In genomic region chr7:44971991-44972441, GRCh38 we compare ENCODE assay signal across 1 cellular context.
A peak's percentile ranks its signal among the peaks of the same experiment; 100 is the strongest.
TF ChIP-seq lines count a peak whose summit lies in the region.

No MANE protein-coding gene starts in this region.

TF ChIP-seq in HepG2, 621 proteins besides CTCF, POLR2A, EP300 and RAD21 (continued from another document and continues in another):
- TF ChIP-seq ELK4 (CRISPR knock-in tag; IDR thresholded peaks at IDR 0.05; ENCODE audit: borderline replicate concordance) = no peak
- no peak for TF ChIP-seq GABPA (IDR thresholded peaks at IDR 0.05; ENCODE audit: low read depth, low read length)
- no peak for TF ChIP-seq GABPA (CRISPR knock-in tag; IDR thresholded peaks at IDR 0.05; ENCODE audit: low read depth)
- no peak for TF ChIP-seq EED (CRISPR knock-in tag; IDR thresholded peaks at IDR 0.05)
- no peak for TF ChIP-seq ZNF350 (CRISPR knock-in tag; IDR thresholded peaks at IDR 0.05; ENCODE audit: borderline replicate concordance, low read depth)
- no peak for TF ChIP-seq ZNF576 (CRISPR knock-in tag; IDR thresholded peaks at IDR 0.05)
- no peak for TF ChIP-seq ZNF75D (CRISPR knock-in tag; IDR thresholded peaks at IDR 0.05; ENCODE audit: borderline replicate concordance)
- TF ChIP-seq ZBTB7B (CRISPR knock-in tag; IDR thresholded peaks at IDR 0.05) = peak; percentile 67; the same call in 1 of the 2 replicates
- TF ChIP-seq KAT8 (CRISPR knock-in tag; IDR thresholded peaks at IDR 0.05) = no peak
- no peak for TF ChIP-seq ZNF713 (CRISPR knock-in tag; IDR thresholded peaks at IDR 0.05)
- TF ChIP-seq ZNF276 (CRISPR knock-in tag; IDR thresholded peaks at IDR 0.05; ENCODE audit: low read depth) = no peak
- no peak for TF ChIP-seq NFE2L2 (IDR thresholded peaks at IDR 0.05; ENCODE audit: low read length)
- no peak for TF ChIP-seq SMARCC2 (IDR thresholded peaks at IDR 0.05)
- TF ChIP-seq ZNF703 (CRISPR knock-in tag; IDR thresholded peaks at IDR 0.05; ENCODE audit: borderline replicate concordance) = no peak
- 0 out of 2 replicates have a peak, but pooled peaks have one; percentile 48 for TF ChIP-seq SRY (CRISPR knock-in tag; IDR thresholded peaks at IDR 0.05)
- no peak for TF ChIP-seq RARG (CRISPR knock-in tag; IDR thresholded peaks at IDR 0.05; ENCODE audit: low read depth)
- TF ChIP-seq NFRKB (IDR thresholded peaks at IDR 0.05) = no peak
- no peak for TF ChIP-seq POGZ (CRISPR knock-in tag; IDR thresholded peaks at IDR 0.05)
- TF ChIP-seq GATA4 (IDR thresholded peaks at IDR 0.05; ENCODE audit: borderline replicate concordance, low read depth) = no peak
- no peak for TF ChIP-seq ZNF24 (IDR thresholded peaks at IDR 0.05)
- TF ChIP-seq SRSF4 (IDR thresholded peaks at IDR 0.05; ENCODE audit: low read depth, low read length, poor library complexity, severe bottlenecking) = no peak
- TF ChIP-seq ZNF883 (CRISPR knock-in tag; IDR thresholded peaks at IDR 0.05; ENCODE audit: not compliant biosample characterization) = peak; percentile 38
- no peak for TF ChIP-seq SNAPC4 (CRISPR knock-in tag; IDR thresholded peaks at IDR 0.05)
- TF ChIP-seq ZNF333 (CRISPR knock-in tag; IDR thresholded peaks at IDR 0.05; ENCODE audit: borderline replicate concordance) = no peak
- no peak for TF ChIP-seq GTF3A (CRISPR knock-in tag; conservative IDR thresholded peaks at IDR 0.05)
- TF ChIP-seq ZNF792 (CRISPR knock-in tag; IDR thresholded peaks at IDR 0.05) = 0 out of 2 replicates have a peak, but pooled peaks have one; percentile 57
- TF ChIP-seq ZNF33B (CRISPR knock-in tag; IDR thresholded peaks at IDR 0.05) = no peak
- no peak for TF ChIP-seq ZFYVE20 (CRISPR knock-in tag; IDR thresholded peaks at IDR 0.05; ENCODE audit: borderline replicate concordance, low read depth)
- TF ChIP-seq HNF1A (IDR thresholded peaks at IDR 0.05; ENCODE audit: low read depth) = no peak
- no peak for TF ChIP-seq HNF1A (CRISPR knock-in tag; IDR thresholded peaks at IDR 0.05; ENCODE audit: borderline replicate concordance)
- no peak for TF ChIP-seq TBP (CRISPR knock-in tag; IDR thresholded peaks at IDR 0.05)
- TF ChIP-seq FOXA1 (IDR thresholded peaks at IDR 0.05) = no peak
- TF ChIP-seq FOXA1 (CRISPR knock-in tag; IDR thresholded peaks at IDR 0.05) = peak; percentile 87
- TF ChIP-seq CAMTA2 (CRISPR knock-in tag; IDR thresholded peaks at IDR 0.05; ENCODE audit: borderline replicate concordance) = no peak
- TF ChIP-seq GPN1 (CRISPR knock-in tag; IDR thresholded peaks at IDR 0.05; ENCODE audit: borderline replicate concordance) = no peak
- no peak for TF ChIP-seq ZNF547 (CRISPR knock-in tag; IDR thresholded peaks at IDR 0.05)
- 0 out of 2 replicates have a peak, but pooled peaks have one; percentile 30 for TF ChIP-seq ZSCAN9 (CRISPR knock-in tag; IDR thresholded peaks at IDR 0.05; ENCODE audit: borderline replicate concordance)
- no peak for TF ChIP-seq ZNF569 (CRISPR knock-in tag; IDR thresholded peaks at IDR 0.05; ENCODE audit: borderline replicate concordance)
- no peak for TF ChIP-seq ARID2 (CRISPR knock-in tag; IDR thresholded peaks at IDR 0.05; ENCODE audit: borderline replicate concordance)
- no peak for TF ChIP-seq ZNF275 (CRISPR knock-in tag; IDR thresholded peaks at IDR 0.05; ENCODE audit: borderline replicate concordance)
- no peak for TF ChIP-seq ZBTB21 (CRISPR knock-in tag; IDR thresholded peaks at IDR 0.05)
- no peak for TF ChIP-seq KLF15 (CRISPR knock-in tag; IDR thresholded peaks at IDR 0.05; ENCODE audit: borderline replicate concordance)
- no peak for TF ChIP-seq ZNF850 (CRISPR knock-in tag; conservative IDR thresholded peaks at IDR 0.05)
- TF ChIP-seq TAF1 (CRISPR knock-in tag; IDR thresholded peaks at IDR 0.05) = no peak
- TF ChIP-seq ZNF776 (CRISPR knock-in tag; IDR thresholded peaks at IDR 0.05) = no peak
- no peak for TF ChIP-seq TBX3 (IDR thresholded peaks at IDR 0.05; ENCODE audit: borderline replicate concordance)
- TF ChIP-seq BCL3 (CRISPR knock-in tag; IDR thresholded peaks at IDR 0.05) = 0 out of 2 replicates have a peak, but pooled peaks have one; percentile 42
- no peak for TF ChIP-seq TOPORS (CRISPR knock-in tag; IDR thresholded peaks at IDR 0.05)
- TF ChIP-seq ZNF33A (CRISPR knock-in tag; IDR thresholded peaks at IDR 0.05; ENCODE audit: borderline replicate concordance) = no peak
- no peak for TF ChIP-seq XRCC5 (optimal IDR thresholded peaks at IDR 0.05; ENCODE audit: low read length)
- TF ChIP-seq ZNF44 (CRISPR knock-in tag; IDR thresholded peaks at IDR 0.05) = no peak
- no peak for TF ChIP-seq ZNF362 (CRISPR knock-in tag; IDR thresholded peaks at IDR 0.05; ENCODE audit: borderline replicate concordance)
- TF ChIP-seq CREBL2 (CRISPR knock-in tag; IDR thresholded peaks at IDR 0.05; ENCODE audit: borderline replicate concordance) = no peak
- no peak for TF ChIP-seq SUZ12 (IDR thresholded peaks at IDR 0.05; ENCODE audit: low read depth, low read length)
- TF ChIP-seq RBAK (CRISPR knock-in tag; IDR thresholded peaks at IDR 0.05) = no peak
- TF ChIP-seq TP53 (CRISPR knock-in tag; conservative IDR thresholded peaks at IDR 0.05) = no peak
